In genomic region chr1:20115916-20116315, GRCh38 we compare ENCODE assay signal across 37 cellular contexts. TPM values are rescaled to one million over a fixed set of nuclear protein-coding genes. Genes with fewer than 3 reads are reported as not detected.
"Had no signal": no experiment of that assay in that cellular context is flagged by ENCODE, and none has a peak within 500 bp of the region (broad histone marks: within the 10 kb centered on the region; RNA-seq: fewer than 3 reads in every experiment).

No MANE protein-coding gene starts in this region.

- DNase-seq: activated B cell treated with CpG ODN at 0.5 μM for 24 hours; activated CD4-positive, alpha-beta memory T cell treated with anti-CD3 and anti-CD28 coated beads for 36 hours; activated CD4-positive, alpha-beta T cell treated with anti-CD3 and anti-CD28 coated beads for 4 hours; activated CD4-positive, alpha-beta T cell treated with anti-CD3 and anti-CD28 coated beads, Interleukin-2, amount 10 ng/mL, durations not matched to agents 24 days and 14 days; activated CD4-positive, alpha-beta T cell treated with anti-CD3 and anti-CD28 coated beads, Interleukin-2, amount 50 U/mL, for 1 hour; activated CD4-positive, alpha-beta T cell treated with anti-CD3 and anti-CD28 coated beads, Interleukin-2, amount 50 U/mL, for 4 hours; activated CD8-positive, alpha-beta memory T cell treated with anti-CD3 and anti-CD28 coated beads, Interleukin-2, amount 50 U/mL, for 4 hours; activated CD8-positive, alpha-beta T cell treated with anti-CD3 and anti-CD28 coated beads for 36 hours; activated effector memory CD4-positive, alpha-beta T cell treated with anti-CD3 and anti-CD28 coated beads, Interleukin-2, amount 50 U/mL, for 16 hours; activated gamma-delta T cell treated with Interleukin-2 at 50 U/mL for 16 hours; activated naive CD4-positive, alpha-beta T cell; activated naive CD4-positive, alpha-beta T cell treated with anti-CD3 and anti-CD28 coated beads for 36 hours; activated naive CD4-positive, alpha-beta T cell treated with anti-CD3 and anti-CD28 coated beads, Interleukin-2, amount 50 U/mL, for 16 hours; activated naive CD8-positive, alpha-beta T cell treated with anti-CD3 and anti-CD28 coated beads for 36 hours; activated T-cell treated with anti-CD3 and anti-CD28 coated beads for 4 hours; activated T-cell treated with anti-CD3 and anti-CD28 coated beads, Interleukin-2, amount 50 U/mL, for 1 hour; activated T-cell treated with anti-CD3 and anti-CD28 coated beads, Interleukin-2, amount 50 U/mL, for 4 hours; activated T-cell treated with anti-CD3 and anti-CD28 coated beads, Interleukin-2, amount 50 U/mL, for 72 hours; adrenal gland; amniotic stem cell; body of pancreas; brain microvascular endothelial cell; central memory CD4-positive, alpha-beta T cell; T-helper 1 cell; T-helper 2 cell; T-helper 9 cell had no signal

- H3K4me1 ChIP-seq: adrenal gland, body of pancreas, breast epithelium had no signal

- ATAC-seq: activated CD4-positive, CD25-positive, alpha-beta regulatory T cell treated with anti-CD3 and anti-CD28 coated beads, Interleukin-2, amount 50 U/mL, for 24 hours; activated CD8-positive, alpha-beta T cell treated with anti-CD3 and anti-CD28 coated beads for 36 hours; activated naive CD4-positive, alpha-beta T cell treated with anti-CD3 and anti-CD28 coated beads, Interleukin-2, amount 50 U/mL, for 72 hours; activated T-cell treated with anti-CD3 and anti-CD28 coated beads, Interleukin-2, amount 50 U/mL, for 4 hours; activated T-cell treated with anti-CD3 and anti-CD28 coated beads, Interleukin-2, amount 50 U/mL, for 72 hours; activated T-helper 17 cell treated with anti-CD3 and anti-CD28 coated beads, Interleukin-2, amount 50 U/mL, for 72 hours; body of pancreas had no signal

- H3K9me3 ChIP-seq: adrenal gland, body of pancreas, breast epithelium had no signal

- H3K27ac ChIP-seq: adrenal gland, body of pancreas, brain microvascular endothelial cell, breast epithelium, VCaP had no signal

- H3K4me3 ChIP-seq: adrenal gland, body of pancreas, breast epithelium had no signal

- H3K36me3 ChIP-seq: adrenal gland, brain microvascular endothelial cell, breast epithelium had no signal

- H3K27me3 ChIP-seq: body of pancreas, brain microvascular endothelial cell, breast epithelium had no signal

RNA-seq across cellular contexts. Expression of gene PLA2G2D, which starts 3.4 kb away (rescaled TPM):
- total RNA-seq: activated CD4-positive, alpha-beta T cell treated with anti-CD3 and anti-CD28 coated beads, Interleukin-2, amount 10 ng/mL, durations not matched to agents 24 days and 14 days; activated CD8-positive, alpha-beta memory T cell treated with anti-CD3 and anti-CD28 coated beads for 36 hours; activated CD8-positive, alpha-beta T cell treated with anti-CD3 and anti-CD28 coated beads for 36 hours; activated naive CD4-positive, alpha-beta T cell treated with anti-CD3 and anti-CD28 coated beads, Interleukin-2, amount 50 U/mL, for 72 hours; activated naive CD8-positive, alpha-beta T cell treated with anti-CD3 and anti-CD28 coated beads for 36 hours; activated T-cell treated with anti-CD3 and anti-CD28 coated beads, Interleukin-2, amount 50 U/mL, for 4 hours; activated T-cell treated with anti-CD3 and anti-CD28 coated beads, Interleukin-2, amount 50 U/mL, for 72 hours; activated T-helper 1 cell treated with anti-CD3 and anti-CD28 coated beads, Interleukin-12 subunit alpha, Interleukin-12 subunit beta, Interleukin-2, Interleukin-4 antibody, amounts not matched to agents 30 ng/mL and 10 ng/mL and 1 ng/mL, durations not matched to agents 14 hours and 24 hours and 36 hours; activated T-helper 17 cell treated with anti-CD3 and anti-CD28 coated beads, Interleukin-2, amount 50 U/mL, for 72 hours; adrenal gland; astrocyte; body of pancreas; cardiac septum; cerebellum had no signal
- polyA plus RNA-seq: adrenal gland, aorta had no signal

RNA-seq across cellular contexts. Expression of gene PLA2G2F, which starts 23.2 kb away (rescaled TPM):
- total RNA-seq: activated B cell treated with CpG ODN at 0.5 μM for 24 hours; activated CD4-positive, alpha-beta memory T cell treated with anti-CD3 and anti-CD28 coated beads for 36 hours; activated CD4-positive, alpha-beta T cell treated with anti-CD3 and anti-CD28 coated beads, Interleukin-2, amount 10 ng/mL, durations not matched to agents 24 days and 14 days; activated CD8-positive, alpha-beta memory T cell treated with anti-CD3 and anti-CD28 coated beads for 36 hours; activated CD8-positive, alpha-beta T cell treated with anti-CD3 and anti-CD28 coated beads for 36 hours; activated naive CD4-positive, alpha-beta T cell treated with anti-CD3 and anti-CD28 coated beads for 36 hours; activated naive CD4-positive, alpha-beta T cell treated with anti-CD3 and anti-CD28 coated beads, Interleukin-2, amount 50 U/mL, for 72 hours; activated naive CD8-positive, alpha-beta T cell treated with anti-CD3 and anti-CD28 coated beads for 36 hours; activated T-cell treated with anti-CD3 and anti-CD28 coated beads, Interleukin-2, amount 50 U/mL, for 4 hours; activated T-cell treated with anti-CD3 and anti-CD28 coated beads, Interleukin-2, amount 50 U/mL, for 72 hours; activated T-helper 1 cell treated with anti-CD3 and anti-CD28 coated beads, Interleukin-12 subunit alpha, Interleukin-12 subunit beta, Interleukin-2, Interleukin-4 antibody, amounts not matched to agents 30 ng/mL and 10 ng/mL and 1 ng/mL, durations not matched to agents 14 hours and 24 hours and 36 hours; activated T-helper 17 cell treated with anti-CD3 and anti-CD28 coated beads, Interleukin-2, amount 50 U/mL, for 72 hours; adrenal gland; aorta; body of pancreas; breast epithelium; cardiac septum; cerebellum had no signal

RNA-seq across cellular contexts. Expression of gene PLA2G5, which starts 45.9 kb away (rescaled TPM):
- total RNA-seq: activated B cell treated with CpG ODN at 0.5 μM for 24 hours; activated CD4-positive, alpha-beta memory T cell treated with anti-CD3 and anti-CD28 coated beads for 36 hours; activated CD4-positive, alpha-beta T cell treated with anti-CD3 and anti-CD28 coated beads, Interleukin-2, amount 10 ng/mL, durations not matched to agents 24 days and 14 days; activated CD8-positive, alpha-beta memory T cell treated with anti-CD3 and anti-CD28 coated beads for 36 hours; activated CD8-positive, alpha-beta T cell treated with anti-CD3 and anti-CD28 coated beads for 36 hours; activated naive CD4-positive, alpha-beta T cell treated with anti-CD3 and anti-CD28 coated beads for 36 hours; activated naive CD4-positive, alpha-beta T cell treated with anti-CD3 and anti-CD28 coated beads, Interleukin-2, amount 50 U/mL, for 72 hours; activated naive CD8-positive, alpha-beta T cell treated with anti-CD3 and anti-CD28 coated beads for 36 hours; activated T-cell treated with anti-CD3 and anti-CD28 coated beads, Interleukin-2, amount 50 U/mL, for 4 hours; activated T-cell treated with anti-CD3 and anti-CD28 coated beads, Interleukin-2, amount 50 U/mL, for 72 hours; activated T-helper 1 cell treated with anti-CD3 and anti-CD28 coated beads, Interleukin-12 subunit alpha, Interleukin-12 subunit beta, Interleukin-2, Interleukin-4 antibody, amounts not matched to agents 30 ng/mL and 10 ng/mL and 1 ng/mL, durations not matched to agents 14 hours and 24 hours and 36 hours; activated T-helper 17 cell treated with anti-CD3 and anti-CD28 coated beads, Interleukin-2, amount 50 U/mL, for 72 hours; astrocyte; cerebellum had no signal
